28 cellular contexts compared by ENCODE assay signal in genomic region chr6:143857651-143858050, GRCh38. TPM values are rescaled to one million over a fixed set of nuclear protein-coding genes. Genes with fewer than 3 reads are reported as not detected.
"Had no signal": no experiment of that assay in that cellular context is flagged by ENCODE, and none has a peak within 500 bp of the region (broad histone marks: within the 10 kb centered on the region; RNA-seq: fewer than 3 reads in every experiment).

No MANE protein-coding gene starts in this region.

- H3K4me3 ChIP-seq: cardiac muscle cell, Peyer's patch, SJCRH30 had no signal

- ATAC-seq: activated CD8-positive, alpha-beta T cell treated with anti-CD3 and anti-CD28 coated beads, Interleukin-2, amount 10 ng/mL, durations not matched to agents 7 days and 5 days had no signal

- H3K27me3 ChIP-seq: cardiac muscle cell, Peyer's patch, SJCRH30 had no signal

- H3K27ac ChIP-seq: cardiac muscle cell, Peyer's patch, RWPE1, SJCRH30 had no signal

- H3K4me3 Mint-ChIP-seq: activated B cell treated with CpG ODN at 0.5 μM for 24 hours; activated CD8-positive, alpha-beta T cell treated with anti-CD3 and anti-CD28 coated beads, Interleukin-2, amount 10 ng/mL, durations not matched to agents 7 days and 5 days; activated naive CD4-positive, alpha-beta T cell treated with anti-CD3 and anti-CD28 coated beads, Interleukin-2, amount 50 U/mL, for 24 hours; brain had no signal

- H3K4me1 Mint-ChIP-seq: brain had no signal

- DNase-seq: activated B cell treated with CpG ODN at 0.5 μM for 24 hours; activated CD4-positive, alpha-beta T cell treated with anti-CD3 and anti-CD28 coated beads for 1 hour; activated CD4-positive, alpha-beta T cell treated with anti-CD3 and anti-CD28 coated beads, Interleukin-2, amount 50 U/mL, for 1 hour; activated CD8-positive, alpha-beta T cell treated with anti-CD3 and anti-CD28 coated beads, Interleukin-2, amount 10 ng/mL, durations not matched to agents 7 days and 5 days; activated effector memory CD4-positive, alpha-beta T cell treated with Interleukin-2 at 50 U/mL for 16 hours; activated naive CD4-positive, alpha-beta T cell; activated T-cell treated with anti-CD3 and anti-CD28 coated beads, Interleukin-2, amount 50 U/mL, for 48 hours; amygdala; IMR-90; Kasumi-1; KBM-7; NCI-H1105 treated with DMSO at 0.1 percent for 48 hours; NCI-H1436 treated with DMSO at 0.1 percent for 48 hours; NCI-H187; NCI-H2081; NCI-H446; NCI-H524; Peyer's patch; Right ventricle myocardium superior; SJCRH30; SK-N-SH; T1000 had no signal

- H3K27ac Mint-ChIP-seq: activated B cell treated with CpG ODN at 0.5 μM for 24 hours; activated CD8-positive, alpha-beta T cell treated with anti-CD3 and anti-CD28 coated beads, Interleukin-2, amount 10 ng/mL, durations not matched to agents 7 days and 5 days; activated naive CD4-positive, alpha-beta T cell treated with anti-CD3 and anti-CD28 coated beads, Interleukin-2, amount 50 U/mL, for 24 hours; brain had no signal

- H3K9me3 ChIP-seq: Peyer's patch, SK-N-SH had no signal

- H3K27me3 Mint-ChIP-seq: activated B cell treated with CpG ODN at 0.5 μM for 24 hours; activated naive CD4-positive, alpha-beta T cell treated with anti-CD3 and anti-CD28 coated beads, Interleukin-2, amount 50 U/mL, for 24 hours; brain had no signal

- H3K4me1 ChIP-seq: Peyer's patch, SJCRH30 had no signal

RNA-seq across cellular contexts. Expression of gene ZC2HC1B, which starts 6.6 kb away (rescaled TPM):
- total RNA-seq: activated CD8-positive, alpha-beta T cell treated with anti-CD3 and anti-CD28 coated beads, Interleukin-2, amount 10 ng/mL, durations not matched to agents 7 days and 5 days; astrocyte; cardiac muscle cell; IMR-90; Peyer's patch; Right ventricle myocardium superior; SJCRH30; T-helper 1 cell treated with Interleukin-12 subunit alpha and Interleukin-12 subunit beta and Interleukin-4 antibody, amounts not matched to agents 30 ng/mL and 1 ng/mL, for 36 hours had no signal
